Comparison of ENCODE assay signal across 1 cellular context in genomic region chr3:43690400-43691119, GRCh38.
TF ChIP-seq lines count a peak whose summit lies in the region.

TSS of gene ABHD5 (plus strand) at chr3:43690938. CDS start at chr3:43690993, 55 bp downstream.

TF ChIP-seq in HepG2, 621 proteins besides CTCF, POLR2A, EP300 and RAD21 (continued from another document and continues in another):
- TF ChIP-seq CHD4 (IDR thresholded peaks at IDR 0.05; ENCODE audit: borderline replicate concordance, low read length): no peak
- peak; percentile 20; the same call in 1 of the 2 replicates for TF ChIP-seq FOXA3 (CRISPR knock-in tag; IDR thresholded peaks at IDR 0.05)
- no peak for TF ChIP-seq ZBTB37 (CRISPR knock-in tag; IDR thresholded peaks at IDR 0.05)
- peak; percentile 63; the same call in 1 of the 2 replicates for TF ChIP-seq ZBTB3 (CRISPR knock-in tag; IDR thresholded peaks at IDR 0.05; ENCODE audit: borderline replicate concordance, low read depth)
- no peak for TF ChIP-seq SIN3B (IDR thresholded peaks at IDR 0.05; ENCODE audit: low read length)
- peak; percentile 94; the same call in 1 of the 2 replicates for TF ChIP-seq ZNF138 (CRISPR knock-in tag; IDR thresholded peaks at IDR 0.05; ENCODE audit: low read depth)
- TF ChIP-seq FOXK1 (CRISPR knock-in tag; IDR thresholded peaks at IDR 0.05; ENCODE audit: borderline replicate concordance, low read depth): peak; percentile 49; the same call in 1 of the 2 replicates
- no peak for TF ChIP-seq ZNF143 (CRISPR knock-in tag; IDR thresholded peaks at IDR 0.05)
- TF ChIP-seq MLLT10 (CRISPR knock-in tag; IDR thresholded peaks at IDR 0.05): no peak
- no peak for TF ChIP-seq E2F2 (CRISPR knock-in tag; IDR thresholded peaks at IDR 0.05; ENCODE audit: borderline replicate concordance)
- TF ChIP-seq DRAP1 (CRISPR knock-in tag; IDR thresholded peaks at IDR 0.05): peak; percentile 90
- TF ChIP-seq ZNF263 (CRISPR knock-in tag; IDR thresholded peaks at IDR 0.05): peak; percentile 58
- TF ChIP-seq ZBTB33 (CRISPR knock-in tag; IDR thresholded peaks at IDR 0.05): peak; percentile 46; the same call in 1 of the 2 replicates
- TF ChIP-seq ZBTB4 (CRISPR knock-in tag; IDR thresholded peaks at IDR 0.05; ENCODE audit: borderline replicate concordance): peak; percentile 64; the same call in 1 of the 2 replicates
- no peak; the same call in 1 of the 2 replicates for TF ChIP-seq BCL3 (CRISPR knock-in tag; IDR thresholded peaks at IDR 0.05)
- TF ChIP-seq CREM (IDR thresholded peaks at IDR 0.05): no peak
- TF ChIP-seq CREM (CRISPR knock-in tag; IDR thresholded peaks at IDR 0.05): no peak
- TF ChIP-seq MAX (IDR thresholded peaks at IDR 0.05): peak; percentile 99
- peak; percentile 25 for TF ChIP-seq AGO1 (IDR thresholded peaks at IDR 0.05; ENCODE audit: low read depth, low read length, poor library complexity, severe bottlenecking)
- TF ChIP-seq ZNF574 (CRISPR knock-in tag; IDR thresholded peaks at IDR 0.05): peak; percentile 58; the same call in 1 of the 2 replicates
- no peak for TF ChIP-seq FOXK2 (IDR thresholded peaks at IDR 0.05)
- 0 out of 2 replicates have a peak, but pooled peaks have one; percentile 40 for TF ChIP-seq MIER2 (CRISPR knock-in tag; IDR thresholded peaks at IDR 0.05)
- peak; percentile 71 for TF ChIP-seq SRSF4 (IDR thresholded peaks at IDR 0.05; ENCODE audit: low read depth, low read length, poor library complexity, severe bottlenecking)
- TF ChIP-seq ZSCAN21 (CRISPR knock-in tag; IDR thresholded peaks at IDR 0.05; ENCODE audit: borderline replicate concordance): peak; percentile 89
- TF ChIP-seq STAT5B (CRISPR knock-in tag; IDR thresholded peaks at IDR 0.05): no peak
- TF ChIP-seq BRCA1 (CRISPR knock-in tag; IDR thresholded peaks at IDR 0.05): no peak; the same call in 1 of the 2 replicates
- TF ChIP-seq ZNF136 (CRISPR knock-in tag; IDR thresholded peaks at IDR 0.05; ENCODE audit: low read depth): no peak
- TF ChIP-seq GATAD1 (CRISPR knock-in tag; IDR thresholded peaks at IDR 0.05): peak; percentile 68
- TF ChIP-seq ZNF674 (CRISPR knock-in tag; IDR thresholded peaks at IDR 0.05; ENCODE audit: low read depth): no peak; the same call in 1 of the 2 replicates
- no peak for TF ChIP-seq NFRKB (IDR thresholded peaks at IDR 0.05)
- TF ChIP-seq BHLHE40 (IDR thresholded peaks at IDR 0.05; ENCODE audit: low read length): no peak
- no peak for TF ChIP-seq SRF (IDR thresholded peaks at IDR 0.05; ENCODE audit: low read depth, low read length)
- TF ChIP-seq SATB2 (CRISPR knock-in tag; IDR thresholded peaks at IDR 0.05): peak; percentile 84; the same call in 1 of the 2 replicates
- TF ChIP-seq ZNF382 (CRISPR knock-in tag; IDR thresholded peaks at IDR 0.05; ENCODE audit: borderline replicate concordance): no peak
- no peak for TF ChIP-seq ZNF17 (CRISPR knock-in tag; IDR thresholded peaks at IDR 0.05)
- TF ChIP-seq SIX1 (CRISPR knock-in tag; IDR thresholded peaks at IDR 0.05; ENCODE audit: borderline replicate concordance): 0 out of 2 replicates have a peak, but pooled peaks have one; percentile 28
- peak; percentile 83; the same call in 1 of the 2 replicates for TF ChIP-seq ZNF350 (CRISPR knock-in tag; IDR thresholded peaks at IDR 0.05; ENCODE audit: borderline replicate concordance, low read depth)
- peak; percentile 16; the same call in 1 of the 2 replicates for TF ChIP-seq NR2F2 (IDR thresholded peaks at IDR 0.05; ENCODE audit: borderline replicate concordance, low read depth)
- 0 out of 2 replicates have a peak, but pooled peaks have one; percentile 25 for TF ChIP-seq RFX3 (CRISPR knock-in tag; IDR thresholded peaks at IDR 0.05)
- 0 out of 2 replicates have a peak, but pooled peaks have one; percentile 33 for TF ChIP-seq MLX (CRISPR knock-in tag; IDR thresholded peaks at IDR 0.05)
- no peak for TF ChIP-seq ZNF205 (CRISPR knock-in tag; IDR thresholded peaks at IDR 0.05)
- no peak for TF ChIP-seq ZNF282 (IDR thresholded peaks at IDR 0.05; ENCODE audit: partially characterized antibody)
- TF ChIP-seq PHF20 (CRISPR knock-in tag; IDR thresholded peaks at IDR 0.05): no peak; the same call in none of the 2 replicates
- peak; percentile 52 for TF ChIP-seq TEAD3 (CRISPR knock-in tag; optimal IDR thresholded peaks at IDR 0.05; ENCODE audit: borderline replicate concordance)
- 0 out of 2 replicates have a peak, but pooled peaks have one; percentile 82 for TF ChIP-seq ZNF792 (CRISPR knock-in tag; IDR thresholded peaks at IDR 0.05)
- no peak for TF ChIP-seq HNRNPL (IDR thresholded peaks at IDR 0.05; ENCODE audit: low read depth, low read length)
- no peak for TF ChIP-seq TRIM24 (CRISPR knock-in tag; IDR thresholded peaks at IDR 0.05)
- no peak for TF ChIP-seq ZFAT (CRISPR knock-in tag; conservative IDR thresholded peaks at IDR 0.05)
- TF ChIP-seq HNF1B (CRISPR knock-in tag; IDR thresholded peaks at IDR 0.05): peak; percentile 57; the same call in 1 of the 2 replicates
- peak; percentile 68; the same call in 1 of the 2 replicates for TF ChIP-seq MXD1 (CRISPR knock-in tag; IDR thresholded peaks at IDR 0.05)
- TF ChIP-seq XBP1 (CRISPR knock-in tag; IDR thresholded peaks at IDR 0.05): peak; percentile 42; the same call in 1 of the 2 replicates
- 0 out of 2 replicates have a peak, but pooled peaks have one; percentile 82 for TF ChIP-seq ZMAT3 (CRISPR knock-in tag; conservative IDR thresholded peaks at IDR 0.05)
- TF ChIP-seq ZNF839 (CRISPR knock-in tag; IDR thresholded peaks at IDR 0.05; ENCODE audit: borderline replicate concordance): 0 out of 2 replicates have a peak, but pooled peaks have one; percentile 57
- TF ChIP-seq GPN1 (CRISPR knock-in tag; IDR thresholded peaks at IDR 0.05; ENCODE audit: borderline replicate concordance): peak; percentile 31; the same call in 1 of the 2 replicates
- peak; percentile 98 for TF ChIP-seq ZNF761 (CRISPR knock-in tag; conservative IDR thresholded peaks at IDR 0.05)
